8 cellular contexts compared by ENCODE assay signal in the genomic region with DNA sequence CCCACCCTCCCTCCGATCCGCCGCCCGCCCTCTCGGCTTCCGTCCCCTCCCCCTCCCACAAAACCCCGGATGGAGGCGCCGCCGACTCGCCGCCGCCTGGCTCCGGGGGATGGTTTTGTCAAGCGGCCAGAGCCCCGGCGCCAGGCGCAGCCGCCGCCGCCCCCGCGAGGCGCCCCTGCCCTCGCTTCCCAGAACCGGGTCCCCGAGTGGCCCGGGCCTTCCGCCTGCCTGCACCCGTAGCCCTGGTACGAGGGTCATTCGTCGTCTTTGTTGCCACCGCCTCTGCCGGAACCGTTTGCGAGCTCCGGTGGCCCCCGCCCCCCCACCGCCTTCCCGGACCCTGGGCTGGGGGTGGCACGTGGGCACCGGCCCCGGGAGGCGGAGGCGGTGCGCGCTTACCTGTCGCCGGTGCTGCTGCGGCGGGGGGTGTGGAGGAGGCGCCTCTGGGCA. TPM values are rescaled to one million over a fixed set of nuclear protein-coding genes. Genes with fewer than 3 reads are reported as not detected.
DNase-seq lines count a peak whose midpoint lies in the region; FAIRE-seq and TF ChIP-seq lines count a peak whose summit lies in the region.

No MANE protein-coding gene starts in this region.

- peak overlapping the region; percentile 94 for H3K4me3 ChIP-seq in NB4 (ENCODE audit: low read depth, low read length)
- H3K4me3 ChIP-seq in keratinocyte (ENCODE audit: control insufficient read depth in 2 of 3, extremely low read depth in 1 of 3, insufficient read depth in 2 of 3, low read depth in 1 of 3, low read length in 3 of 3), result peak overlapping the region; percentile 66 to 88 (median 82)

- FAIRE-seq in H54 (lab: Jason Lieb, UNC) (no peak), keratinocyte (lab: Jason Lieb, UNC) (no peak)

- H3K4me1 ChIP-seq in keratinocyte (ENCODE audit: control insufficient read depth, extremely low read depth, insufficient read depth, low read length), result peaks cover 29% of the 10 kb centered on the region

- peaks cover 2% of the 10 kb centered on the region for H3K9me1 ChIP-seq in keratinocyte (ENCODE audit: control insufficient read depth, extremely low read depth, insufficient read depth, low read length)

- no peaks in the 10 kb centered on the region for H3K9me3 ChIP-seq in keratinocyte (ENCODE audit: control insufficient read depth, low read depth, low read length)

- H3K36me3 ChIP-seq in keratinocyte (ENCODE audit: control insufficient read depth in 2 of 2, extremely low read depth in 1 of 2, insufficient read depth in 2 of 2, low read length in 2 of 2), result no peaks in the 10 kb centered on the region

- TF ChIP-seq POLR2A in H54 (IDR thresholded peaks at IDR 0.05; ENCODE audit: low read depth, low read length) (no peak), NB4 (IDR thresholded peaks at IDR 0.05; ENCODE audit: extremely low read depth, insufficient read length) (no peak)

- no peaks in the 10 kb centered on the region for H4K20me1 ChIP-seq in keratinocyte (ENCODE audit: control insufficient read depth, extremely low read depth, insufficient read depth, low read length)

- no peak overlapping the region for H3K4me2 ChIP-seq in keratinocyte (ENCODE audit: control insufficient read depth, extremely low read depth, insufficient read depth, low read depth, low read length)

- peak; percentile 87 for DNase-seq in GM03348 (ENCODE audit: low spot score)
- DNase-seq in H54 (ENCODE audit: insufficient read length, low spot score), result peak; percentile 18
- peak; percentile 83 for DNase-seq in NB4 (ENCODE audit: low read depth)
- peak; percentile 62 to 77 (median 72) for DNase-seq in activated CD4-positive, CD25-positive, alpha-beta regulatory T cell (lab: John Stamatoyannopoulos, UW)
- peak in 54 of 61 donors; percentile 10 to 88 (median 64) for DNase-seq in caudate nucleus (lab: John Stamatoyannopoulos, UW)
- DNase-seq in keratinocyte (ENCODE audit: low read depth, low spot score), result no peak
- peak; percentile 60 to 75 (median 68) for DNase-seq in stimulated activated CD4-positive, alpha-beta T cell treated with anti-CD3 and anti-CD28 coated beads, Interleukin-12 subunit alpha, Interleukin-12 subunit beta, amount 100 ng/mL, for 48 hours (ENCODE audit: low read depth in 2 of 3, low spot score in 1 of 3)
- no peak for DNase-seq in Ammon's horn (ENCODE audit: low spot score)

- no peak overlapping the region for H2AFZ ChIP-seq in keratinocyte (ENCODE audit: control insufficient read depth, low read length)

- dilution Hi-C loops in keratinocyte (cut with MboI; ENCODE audit: extremely low pct_ligation_motif_present, low sequenced_read_pairs), result no loop called here

- no peaks in the 10 kb centered on the region for H3K27me3 ChIP-seq in keratinocyte (ENCODE audit: control insufficient read depth, extremely low read depth, insufficient read depth, low read length)

- H3K79me2 ChIP-seq in keratinocyte (ENCODE audit: control insufficient read depth, insufficient read depth, low read length), result peaks cover 69% of the 10 kb centered on the region

- peak overlapping the region; percentile 98 for H3K27ac ChIP-seq in caudate nucleus (ENCODE audit: low read depth, low read length)
- peak overlapping the region; percentile 79 for H3K27ac ChIP-seq in keratinocyte (ENCODE audit: control insufficient read depth, insufficient read depth, low read length)

- peak overlapping the region; percentile 88 for H3K9ac ChIP-seq in keratinocyte (ENCODE audit: control insufficient read depth, extremely low read depth, insufficient read depth, low read length)

- TF ChIP-seq CTCF in NB4 (IDR thresholded peaks at IDR 0.05; ENCODE audit: low read depth, low read length) (no peak), keratinocyte (optimal IDR thresholded peaks at IDR 0.05 in 1 of 3, IDR thresholded peaks at IDR 0.05 in 1 of 3, conservative IDR thresholded peaks at IDR 0.05 in 1 of 3; ENCODE audit: extremely low read depth in 1 of 3, insufficient read depth in 2 of 3, low read length in 3 of 3) (no peak)

RNA-seq across cellular contexts. Expression of a gene that starts 0.3 kb away (rescaled TPM):
- polyA plus RNA-seq in keratinocyte, result 9.4 to 11.9 TPM (median 10.9 TPM) in 3 replicates
- polyA plus RNA-seq in keratinocyte (2011; ENCODE audit: low read depth), result 5.2 TPM
- 7.6 and 10.9 TPM in 2 replicates for polyA plus RNA-seq in keratinocyte (2011; cell fraction: cytosol; rRNA removed)
- polyA plus RNA-seq in keratinocyte (2011; cell fraction: nucleus; rRNA removed), result 8.4 and 9.1 TPM in 2 replicates
- 7.8 and 7.9 TPM in 2 replicates for polyA plus RNA-seq in keratinocyte (2012; ENCODE audit: low replicate concordance)
- 14.4 to 16.2 TPM (median 16.2 TPM) in 3 replicates for polyA minus RNA-seq in keratinocyte
- 7.1 TPM for polyA minus RNA-seq in keratinocyte (2011; cell fraction: cytosol; rRNA and poly(A)+ RNA removed)
- 5.1 and 7.9 TPM in 2 replicates for polyA minus RNA-seq in keratinocyte (2011; cell fraction: nucleus; rRNA and poly(A)+ RNA removed)

Comparison
In these comparisons a context has a peak if more than half of its experiments do, and no peak if none do; other contexts are left out.
1. DNase-seq: peak in GM03348 (single experiment), H54 (single experiment), NB4 (single experiment), activated CD4-positive, CD25-positive, alpha-beta regulatory T cell (4 of 4), caudate nucleus (54 of 61) and stimulated activated CD4-positive, alpha-beta T cell treated with anti-CD3 and anti-CD28 coated beads, Interleukin-12 subunit alpha, Interleukin-12 subunit beta, amount 100 ng/mL, for 48 hours (3 of 3); none in keratinocyte (single experiment) and Ammon's horn (single experiment).